8 cellular contexts compared by ENCODE assay signal in genomic region chr1:244451539-244451950, GRCh38. TPM values are rescaled to one million over a fixed set of nuclear protein-coding genes. Genes with fewer than 3 reads are reported as not detected.
DNase-seq lines count a peak whose midpoint lies in the region; ATAC-seq, FAIRE-seq and TF ChIP-seq lines count a peak whose summit lies in the region.

TSS of gene ADSS2 (minus strand) at chr1:244451909. CDS start at chr1:244451817, 92 bp downstream.

- no peak for ATAC-seq in GM18520 (IDR thresholded peaks at IDR 0.05; ENCODE audit: unreplicated experiment)

- in situ Hi-C loops in SK-MEL-5 (cut with HindIII; ENCODE audit: low pct_unique_long_range_greater_than_20kb, low sequenced_read_pairs) = no loop called here

- intact Hi-C loops in T-helper 1 cell treated with Interleukin-12 subunit alpha and Interleukin-12 subunit beta and Interleukin-4 antibody, amounts not matched to agents 30 ng/mL and 1 ng/mL, for 36 hours (cut with micrococcal nuclease) = loop anchor here (2.0 to 5.0 kb wide), 6 partner anchors 149 to 1349 kb away; no protein-coding TSS in a partner anchor

- FAIRE-seq in GM19239 (lab: Jason Lieb, UNC) = no peak

- DNase-seq in T-helper 1 cell = no peak
- DNase-seq in SK-MEL-5 (ENCODE audit: low read depth, low spot score) = no peak
- DNase-seq in fibroblast of mammary gland (ENCODE audit: low read depth) = no peak
- no peak for DNase-seq in pulmonary artery endothelial cell (ENCODE audit: low read depth, low spot score)
- DNase-seq in GM19239 (ENCODE audit: insufficient read length, low spot score) = no peak
- DNase-seq in activated CD4-positive, alpha-beta T cell treated with anti-CD3 and anti-CD28 coated beads for 1 hour = no peak

- no peak for TF ChIP-seq CTCF in fibroblast of mammary gland (conservative IDR thresholded peaks at IDR 0.05; ENCODE audit: control insufficient read depth, insufficient read depth, low read depth, low read length)

- H3K4me3 ChIP-seq in fibroblast of mammary gland (ENCODE audit: control insufficient read depth, low read depth, low read length) = peak within 1 kb of the TSS; percentile 93

RNA-seq across cellular contexts. Expression of gene ADSS2, which starts in this region (rescaled TPM):
- 55.5 and 58.4 TPM in 2 replicates for total RNA-seq in T-helper 1 cell treated with Interleukin-12 subunit alpha and Interleukin-12 subunit beta and Interleukin-4 antibody, amounts not matched to agents 30 ng/mL and 1 ng/mL, for 36 hours
- total RNA-seq in SK-MEL-5 (2014; rRNA removed; shearing (Covaris generic)) = 59.4 and 65.4 TPM in 2 replicates
- 58.3 and 70.1 TPM in 2 replicates for polyA plus RNA-seq in SK-MEL-5 (2015; cell fraction: cytosol; rRNA removed)
- polyA plus RNA-seq in SK-MEL-5 (2015; cell fraction: nucleus; rRNA removed) = 68.2 and 72.0 TPM in 2 replicates
- total RNA-seq in pulmonary artery endothelial cell = 83.9 and 111 TPM in 2 replicates
